In genomic region chr11:66718320-66718971, GRCh38 we compare ENCODE assay signal across 13 cellular contexts. TPM values are rescaled to one million over a fixed set of nuclear protein-coding genes. Genes with fewer than 3 reads are reported as not detected.
DNase-seq lines count a peak whose midpoint lies in the region; ATAC-seq, FAIRE-seq and TF ChIP-seq lines count a peak whose summit lies in the region.
"Had no signal": no experiment of that assay in that cellular context is flagged by ENCODE, and none has a peak within 500 bp of the region (broad histone marks: within the 10 kb centered on the region; RNA-seq: fewer than 3 reads in every experiment).

No MANE protein-coding gene starts in this region.

- H3K27me3 ChIP-seq in HUES6 (ENCODE audit: control insufficient read depth, insufficient read depth, low read length) (no peaks in the 10 kb centered on the region), body of pancreas (no peaks in the 10 kb centered on the region), small intestine (ENCODE audit: control insufficient read depth in 2 of 2, insufficient read depth in 2 of 2, low read length in 2 of 2) (peaks cover 0 to 5% of the 10 kb centered on the region in 2 donors), gastroesophageal sphincter (peaks cover 22% of the 10 kb centered on the region)

- H3K4me1 ChIP-seq in HUES6 (ENCODE audit: control insufficient read depth, insufficient read depth, low read length) (peaks cover 35% of the 10 kb centered on the region), body of pancreas (peaks cover 42% of the 10 kb centered on the region), small intestine (ENCODE audit: control insufficient read depth in 2 of 2, insufficient read depth in 1 of 2, low read depth in 1 of 2, low read length in 1 of 2) (no peaks in the 10 kb centered on the region), gastroesophageal sphincter (no peaks in the 10 kb centered on the region)

- FAIRE-seq in small intestine (lab: Jason Lieb, UNC), result no peak
- FAIRE-seq: endothelial cell of umbilical vein had no signal

- H3K27ac ChIP-seq in HUES6 (ENCODE audit: low read depth, low read length), result no peak overlapping the region
- peak overlapping the region; percentile 66 to 86 (median 78) for H3K27ac ChIP-seq in body of pancreas
- H3K27ac ChIP-seq in small intestine (ENCODE audit: low read depth in 1 of 2, low read length in 1 of 2), result no peak overlapping the region
- no peak overlapping the region for H3K27ac ChIP-seq in gastroesophageal sphincter

- H3K9ac ChIP-seq in HUES6 (ENCODE audit: low read length), result no peak overlapping the region

- H3K4me3 ChIP-seq in HUES6 (ENCODE audit: low read depth, low read length) (0 out of 2 replicates have a peak overlapping the region, but pooled peaks have one; percentile 12), body of pancreas (peak overlapping the region; percentile 19 to 34), small intestine (ENCODE audit: low read depth in 1 of 2, low read length in 2 of 2) (no peak overlapping the region), gastroesophageal sphincter (no peak overlapping the region)

- ATAC-seq in body of pancreas (peak; percentile 65), left lobe of liver (peak; percentile 84), gastroesophageal sphincter (no peak), HG03432 (IDR thresholded peaks at IDR 0.05; ENCODE audit: unreplicated experiment) (no peak)

- H3K36me3 ChIP-seq in HUES6 (ENCODE audit: control insufficient read depth, insufficient read depth, low read length) (peaks cover 32% of the 10 kb centered on the region), body of pancreas (replicated peaks in 1 of 2; ENCODE audit: insufficient read depth in 1 of 2, low read depth in 2 of 2) (peaks cover 0 to 4% of the 10 kb centered on the region in 2 donors), small intestine (ENCODE audit: control insufficient read depth in 2 of 2, insufficient read depth in 2 of 2, low read length in 2 of 2) (no peaks in the 10 kb centered on the region), gastroesophageal sphincter (no peaks in the 10 kb centered on the region)

- H3K9me3 ChIP-seq in HUES6 (ENCODE audit: control insufficient read depth, insufficient read depth, low read depth, low read length), result no peaks in the 10 kb centered on the region
- H3K9me3 ChIP-seq in body of pancreas, result no peaks in the 10 kb centered on the region
- no peaks in the 10 kb centered on the region for H3K9me3 ChIP-seq in small intestine (ENCODE audit: control insufficient read depth, low read depth)
- no peaks in the 10 kb centered on the region for H3K9me3 ChIP-seq in gastroesophageal sphincter

- peak; percentile 48 to 73 (median 70) for TF ChIP-seq POLR2A in body of pancreas (IDR thresholded peaks at IDR 0.05)
- no peak for TF ChIP-seq POLR2A in gastroesophageal sphincter (IDR thresholded peaks at IDR 0.05)

- peak; percentile 71 to 82 (median 80) for DNase-seq in body of pancreas
- peak; percentile 85 for DNase-seq in left lobe of liver (ENCODE audit: low spot score)
- peak; percentile 69 for DNase-seq in small intestine
- no peak for DNase-seq in GM20000 (ENCODE audit: low spot score)
- no peak for DNase-seq in kidney glomerular epithelial cell (lab: John Stamatoyannopoulos, UW)
- DNase-seq: amniotic stem cell; CD4-positive, alpha-beta T cell; NCI-H1105 treated with DMSO at 0.1 percent for 48 hours; T1000 had no signal

- 14 to 21% methylated on average over 21 to 26 of the region's 26 CpGs for WGBS in body of pancreas, 2 donors
- 16 to 55% (median 31%) methylated on average over 26 of the region's 26 CpGs for WGBS in small intestine, 3 donors
- WGBS in gastroesophageal sphincter (ENCODE audit: low coverage in 1 of 2), 2 donors, result 20% methylated on average over 1 of the region's 26 CpGs; no CpG with 5 or more reads in 1 of the 2 donors

- TF ChIP-seq EP300 in gastroesophageal sphincter (IDR thresholded peaks at IDR 0.05), result no peak

- TF ChIP-seq CTCF in body of pancreas (IDR thresholded peaks at IDR 0.05) (peak in 6 of 7 experiments; percentile 5 to 77 (median 48)), gastroesophageal sphincter (IDR thresholded peaks at IDR 0.05) (no peak), GM20000 (IDR thresholded peaks at IDR 0.05; ENCODE audit: extremely low read depth, missing control alignments) (no peak)

- intact Hi-C loops in body of pancreas (cut with DNase I), result no loop called here

RNA-seq across cellular contexts. Expression of gene SPTBN2, which starts 10.6 kb away (rescaled TPM):
- 10 to 100 TPM; 40.0 to 52.1 TPM for total RNA-seq in body of pancreas
- total RNA-seq in left lobe of liver, result 55.1 TPM
- polyA plus RNA-seq in small intestine, result 1 to 10 TPM in 2 of 3 donors, under 1 TPM in 1; 0.27 to 5.0 (median 1.6) TPM
- 10 to 100 TPM in 1 of 4 donors, 1 to 10 TPM in 3; 1.8 to 19.5 (median 5.6) TPM for total RNA-seq in gastroesophageal sphincter
- total RNA-seq: CD4-positive, alpha-beta T cell had no signal

RNA-seq across cellular contexts. Expression of gene RBM4B, which starts 40.8 kb away (rescaled TPM):
- total RNA-seq in body of pancreas (10 to 100 TPM; 13.2 to 22.6 TPM), left lobe of liver (8.1 TPM), gastroesophageal sphincter (10 to 100 TPM; 10.7 to 28.2 (median 12.3) TPM)
- polyA plus RNA-seq in small intestine, result 10 to 100 TPM in 1 of 3 donors, 1 to 10 TPM in 2; 7.0 to 12.5 (median 10.0) TPM

Comparison
In these comparisons a context has a peak if more than half of its experiments do, and no peak if none do; other contexts are left out.
1. H3K27ac ChIP-seq: peak in body of pancreas (4 of 4); none in HUES6 (single experiment), small intestine (0 of 2) and gastroesophageal sphincter (0 of 4).
2. H3K4me3 ChIP-seq: peak in HUES6 (single experiment) and body of pancreas (2 of 2); none in small intestine (0 of 2) and gastroesophageal sphincter (0 of 2).
3. ATAC-seq: peak in body of pancreas (single experiment) and left lobe of liver (single experiment); none in gastroesophageal sphincter (single experiment) and HG03432 (single experiment).
4. DNase-seq: peak in body of pancreas (4 of 4), left lobe of liver (single experiment) and small intestine (single experiment); none in GM20000 (single experiment) and kidney glomerular epithelial cell (single experiment).
5. CTCF ChIP-seq: peak in body of pancreas (6 of 7); none in gastroesophageal sphincter (0 of 4) and GM20000 (single experiment).
6. POLR2A ChIP-seq: peak in body of pancreas (3 of 3); none in gastroesophageal sphincter (0 of 2).